Comparison of ENCODE assay signal across 14 cellular contexts in the genomic region with DNA sequence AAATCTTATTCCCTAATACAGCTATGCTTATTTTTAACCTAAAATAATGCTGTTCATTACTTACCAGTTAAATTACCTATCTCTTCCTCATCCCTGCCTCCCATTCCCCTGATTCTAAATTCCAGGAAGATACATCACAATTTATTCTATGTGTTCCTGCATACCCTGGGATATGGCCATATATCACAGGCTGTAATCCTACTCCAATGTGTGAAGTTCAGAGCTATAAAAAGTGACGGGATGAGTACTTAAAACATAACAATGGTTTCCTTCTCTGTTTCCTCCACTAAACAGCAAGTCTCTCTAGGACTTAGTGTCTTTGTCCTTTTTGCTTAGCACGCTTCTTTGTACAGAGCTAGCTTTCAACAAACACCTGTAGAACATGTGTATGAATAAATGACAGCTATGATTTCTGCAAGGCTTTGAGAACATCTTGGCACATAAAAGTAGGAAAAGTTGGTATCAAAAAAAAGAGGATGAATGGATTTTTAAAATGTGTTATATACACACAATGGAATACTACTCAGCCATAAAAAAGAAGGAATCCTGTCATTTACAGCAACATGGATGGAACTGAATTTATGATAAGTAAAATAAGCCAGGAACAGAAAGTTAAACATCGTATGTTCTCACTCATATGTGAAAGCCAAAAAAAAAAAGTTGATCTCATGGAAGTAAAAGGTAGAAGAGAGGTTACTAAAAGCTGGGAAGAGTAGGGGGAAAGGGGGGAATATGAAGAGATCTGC.
"Had no signal": no experiment of that assay in that cellular context is flagged by ENCODE, and none has a peak within 500 bp of the region (broad histone marks: within the 10 kb centered on the region; RNA-seq: fewer than 3 reads in every experiment).

No MANE protein-coding gene starts in this region.

- ATAC-seq: stimulated activated naive CD8-positive, alpha-beta T cell treated with anti-CD3 and anti-CD28 coated beads, Interleukin-15, amount 100 ng/mL, for 72 hours had no signal

- H3K4me3 ChIP-seq: lung, thoracic aorta had no signal

- H3K36me3 ChIP-seq: thoracic aorta had no signal

- FAIRE-seq: endothelial cell of umbilical vein had no signal

- H3K27ac Mint-ChIP-seq: activated naive CD8-positive, alpha-beta T cell treated with anti-CD3 and anti-CD28 coated beads for 36 hours; activated T-cell treated with anti-CD3 and anti-CD28 coated beads, Interleukin-2, amount 50 U/mL, for 24 hours; stimulated activated naive CD8-positive, alpha-beta T cell treated with anti-CD3 and anti-CD28 coated beads, Interleukin-15, amount 100 ng/mL, for 72 hours had no signal

- H3K27ac ChIP-seq: thoracic aorta had no signal

- DNase-seq: activated effector memory CD4-positive, alpha-beta T cell treated with anti-CD3 and anti-CD28 coated beads, Interleukin-2, amount 50 U/mL, for 16 hours; activated naive CD8-positive, alpha-beta T cell treated with anti-CD3 and anti-CD28 coated beads for 36 hours; activated T-cell treated with anti-CD3 and anti-CD28 coated beads, Interleukin-2, amount 50 U/mL, for 24 hours; anterior cingulate cortex; foreskin melanocyte; kidney glomerular epithelial cell; midbrain; naive B cell; occipital lobe; stimulated activated CD4-positive, alpha-beta T cell treated with anti-CD3 and anti-CD28 coated beads, Interleukin-4, amount 100 ng/mL, for 24 hours; stimulated activated naive CD8-positive, alpha-beta T cell treated with anti-CD3 and anti-CD28 coated beads, Interleukin-15, amount 100 ng/mL, for 72 hours had no signal

- H3K27me3 Mint-ChIP-seq: activated naive CD8-positive, alpha-beta T cell treated with anti-CD3 and anti-CD28 coated beads for 36 hours; activated T-cell treated with anti-CD3 and anti-CD28 coated beads, Interleukin-2, amount 50 U/mL, for 24 hours; naive B cell; stimulated activated naive CD8-positive, alpha-beta T cell treated with anti-CD3 and anti-CD28 coated beads, Interleukin-15, amount 100 ng/mL, for 72 hours had no signal

- H3K4me3 Mint-ChIP-seq: activated naive CD8-positive, alpha-beta T cell treated with anti-CD3 and anti-CD28 coated beads for 36 hours; activated T-cell treated with anti-CD3 and anti-CD28 coated beads, Interleukin-2, amount 50 U/mL, for 24 hours; stimulated activated naive CD8-positive, alpha-beta T cell treated with anti-CD3 and anti-CD28 coated beads, Interleukin-15, amount 100 ng/mL, for 72 hours had no signal

- H3K9me3 Mint-ChIP-seq: activated naive CD8-positive, alpha-beta T cell treated with anti-CD3 and anti-CD28 coated beads for 36 hours; activated T-cell treated with anti-CD3 and anti-CD28 coated beads, Interleukin-2, amount 50 U/mL, for 24 hours had no signal

- H3K9me3 ChIP-seq: thoracic aorta had no signal
